ENCODE assay signal across 1 cellular context in genomic region chr10:96222441-96222840, GRCh38.
A peak's percentile ranks its signal among the peaks of the same experiment; 100 is the strongest.
TF ChIP-seq lines count a peak whose summit lies in the region.

No MANE protein-coding gene starts in this region.

TF ChIP-seq in GM12878, 131 proteins besides CTCF, POLR2A, EP300 and RAD21 (continued from another document):
- TF ChIP-seq E2F8 (IDR thresholded peaks at IDR 0.05; ENCODE audit: low read depth, partially characterized antibody) (no peak), ATF7 (IDR thresholded peaks at IDR 0.05; ENCODE audit: low read depth) (no peak), PAX8 (IDR thresholded peaks at IDR 0.05) (no peak), SPI1 (IDR thresholded peaks at IDR 0.05; ENCODE audit: borderline replicate concordance, insufficient read depth, low read depth, low read length) (peak; percentile 7; the same call in 1 of the 2 replicates), ESRRA (IDR thresholded peaks at IDR 0.05; ENCODE audit: low read length) (no peak), JUNB (IDR thresholded peaks at IDR 0.05) (no peak)
